ENCODE assay signal across 1 cellular context in genomic region chr3:197518794-197519451, GRCh38.
A peak's percentile ranks its signal among the peaks of the same experiment; 100 is the strongest.
TF ChIP-seq lines count a peak whose summit lies in the region.

No MANE protein-coding gene starts in this region.

TF ChIP-seq in K562, 482 proteins besides CTCF, POLR2A, EP300 and RAD21:
- no peak for TF ChIP-seq TRIM28 (IDR thresholded peaks at IDR 0.05)
- TF ChIP-seq SRF (CRISPR knock-in tag; IDR thresholded peaks at IDR 0.05), result no peak
- TF ChIP-seq SMC3 (conservative IDR thresholded peaks at IDR 0.05; ENCODE audit: insufficient read depth, low read depth, low read length), result no peak
- peak; percentile 65 for TF ChIP-seq RBM25 (IDR thresholded peaks at IDR 0.05; ENCODE audit: low read depth, low read length, severe bottlenecking)
- TF ChIP-seq KDM1A (IDR thresholded peaks at IDR 0.05), result 0 out of 4 replicates have a peak, but pooled peaks of 1 of the 2 experiments have one; percentile 42
- TF ChIP-seq BCOR (IDR thresholded peaks at IDR 0.05), result peak; percentile 53; the same call in 1 of the 2 replicates
